In genomic region chr19:6087074-6087506, GRCh38 we compare ENCODE assay signal across 1 cellular context.
TF ChIP-seq lines count a peak whose summit lies in the region.

No MANE protein-coding gene starts in this region.

TF ChIP-seq in K562, 482 proteins besides CTCF, POLR2A, EP300 and RAD21 (continued from another document and continues in another):
- TF ChIP-seq, protein P1, sequence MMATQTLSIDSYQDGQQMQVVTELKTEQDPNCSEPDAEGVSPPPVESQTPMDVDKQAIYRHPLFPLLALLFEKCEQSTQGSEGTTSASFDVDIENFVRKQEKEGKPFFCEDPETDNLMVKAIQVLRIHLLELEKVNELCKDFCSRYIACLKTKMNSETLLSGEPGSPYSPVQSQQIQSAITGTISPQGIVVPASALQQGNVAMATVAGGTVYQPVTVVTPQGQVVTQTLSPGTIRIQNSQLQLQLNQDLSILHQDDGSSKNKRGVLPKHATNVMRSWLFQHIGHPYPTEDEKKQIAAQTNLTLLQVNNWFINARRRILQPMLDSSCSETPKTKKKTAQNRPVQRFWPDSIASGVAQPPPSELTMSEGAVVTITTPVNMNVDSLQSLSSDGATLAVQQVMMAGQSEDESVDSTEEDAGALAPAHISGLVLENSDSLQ (IDR thresholded peaks at IDR 0.05): peak; percentile 91
- TF ChIP-seq THRA (IDR thresholded peaks at IDR 0.05): no peak
- TF ChIP-seq PTTG1 (tag; IDR thresholded peaks at IDR 0.05; ENCODE audit: low read depth): no peak
- TF ChIP-seq FOXA1 (IDR thresholded peaks at IDR 0.05; ENCODE audit: borderline replicate concordance): no peak
- TF ChIP-seq, protein P2, sequence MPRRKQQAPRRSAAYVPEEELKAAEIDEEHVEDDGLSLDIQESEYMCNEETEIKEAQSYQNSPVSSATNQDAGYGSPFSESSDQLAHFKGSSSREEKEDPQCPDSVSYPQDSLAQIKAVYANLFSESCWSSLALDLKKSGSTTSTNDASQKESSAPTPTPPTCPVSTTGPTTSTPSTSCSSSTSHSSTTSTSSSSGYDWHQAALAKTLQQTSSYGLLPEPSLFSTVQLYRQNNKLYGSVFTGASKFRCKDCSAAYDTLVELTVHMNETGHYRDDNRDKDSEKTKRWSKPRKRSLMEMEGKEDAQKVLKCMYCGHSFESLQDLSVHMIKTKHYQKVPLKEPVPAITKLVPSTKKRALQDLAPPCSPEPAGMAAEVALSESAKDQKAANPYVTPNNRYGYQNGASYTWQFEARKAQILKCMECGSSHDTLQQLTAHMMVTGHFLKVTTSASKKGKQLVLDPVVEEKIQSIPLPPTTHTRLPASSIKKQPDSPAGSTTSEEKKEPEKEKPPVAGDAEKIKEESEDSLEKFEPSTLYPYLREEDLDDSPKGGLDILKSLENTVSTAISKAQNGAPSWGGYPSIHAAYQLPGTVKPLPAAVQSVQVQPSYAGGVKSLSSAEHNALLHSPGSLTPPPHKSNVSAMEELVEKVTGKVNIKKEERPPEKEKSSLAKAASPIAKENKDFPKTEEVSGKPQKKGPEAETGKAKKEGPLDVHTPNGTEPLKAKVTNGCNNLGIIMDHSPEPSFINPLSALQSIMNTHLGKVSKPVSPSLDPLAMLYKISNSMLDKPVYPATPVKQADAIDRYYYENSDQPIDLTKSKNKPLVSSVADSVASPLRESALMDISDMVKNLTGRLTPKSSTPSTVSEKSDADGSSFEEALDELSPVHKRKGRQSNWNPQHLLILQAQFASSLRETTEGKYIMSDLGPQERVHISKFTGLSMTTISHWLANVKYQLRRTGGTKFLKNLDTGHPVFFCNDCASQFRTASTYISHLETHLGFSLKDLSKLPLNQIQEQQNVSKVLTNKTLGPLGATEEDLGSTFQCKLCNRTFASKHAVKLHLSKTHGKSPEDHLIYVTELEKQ (CRISPR knock-in tag; IDR thresholded peaks at IDR 0.05): no peak
- TF ChIP-seq, protein P3, sequence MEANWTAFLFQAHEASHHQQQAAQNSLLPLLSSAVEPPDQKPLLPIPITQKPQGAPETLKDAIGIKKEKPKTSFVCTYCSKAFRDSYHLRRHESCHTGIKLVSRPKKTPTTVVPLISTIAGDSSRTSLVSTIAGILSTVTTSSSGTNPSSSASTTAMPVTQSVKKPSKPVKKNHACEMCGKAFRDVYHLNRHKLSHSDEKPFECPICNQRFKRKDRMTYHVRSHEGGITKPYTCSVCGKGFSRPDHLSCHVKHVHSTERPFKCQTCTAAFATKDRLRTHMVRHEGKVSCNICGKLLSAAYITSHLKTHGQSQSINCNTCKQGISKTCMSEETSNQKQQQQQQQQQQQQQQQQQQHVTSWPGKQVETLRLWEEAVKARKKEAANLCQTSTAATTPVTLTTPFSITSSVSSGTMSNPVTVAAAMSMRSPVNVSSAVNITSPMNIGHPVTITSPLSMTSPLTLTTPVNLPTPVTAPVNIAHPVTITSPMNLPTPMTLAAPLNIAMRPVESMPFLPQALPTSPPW (CRISPR knock-in tag; IDR thresholded peaks at IDR 0.05): peak; percentile 40; the same call in 1 of the 2 replicates
- no peak for TF ChIP-seq ZKSCAN8 (CRISPR knock-in tag; IDR thresholded peaks at IDR 0.05)
- TF ChIP-seq HNRNPL (IDR thresholded peaks at IDR 0.05; ENCODE audit: low read depth, low read length): no peak
- no peak for TF ChIP-seq ZNF3 (CRISPR knock-in tag; IDR thresholded peaks at IDR 0.05)
- TF ChIP-seq ZNF398 (CRISPR knock-in tag; IDR thresholded peaks at IDR 0.05): no peak
- TF ChIP-seq CREM (IDR thresholded peaks at IDR 0.05; ENCODE audit: low read depth): 0 out of 2 replicates have a peak, but pooled peaks have one; percentile 13
- TF ChIP-seq BMI1 (IDR thresholded peaks at IDR 0.05; ENCODE audit: low read length): no peak
- no peak for TF ChIP-seq ZC3H4 (CRISPR knock-in tag; IDR thresholded peaks at IDR 0.05; ENCODE audit: borderline replicate concordance)
- TF ChIP-seq, protein P4, sequence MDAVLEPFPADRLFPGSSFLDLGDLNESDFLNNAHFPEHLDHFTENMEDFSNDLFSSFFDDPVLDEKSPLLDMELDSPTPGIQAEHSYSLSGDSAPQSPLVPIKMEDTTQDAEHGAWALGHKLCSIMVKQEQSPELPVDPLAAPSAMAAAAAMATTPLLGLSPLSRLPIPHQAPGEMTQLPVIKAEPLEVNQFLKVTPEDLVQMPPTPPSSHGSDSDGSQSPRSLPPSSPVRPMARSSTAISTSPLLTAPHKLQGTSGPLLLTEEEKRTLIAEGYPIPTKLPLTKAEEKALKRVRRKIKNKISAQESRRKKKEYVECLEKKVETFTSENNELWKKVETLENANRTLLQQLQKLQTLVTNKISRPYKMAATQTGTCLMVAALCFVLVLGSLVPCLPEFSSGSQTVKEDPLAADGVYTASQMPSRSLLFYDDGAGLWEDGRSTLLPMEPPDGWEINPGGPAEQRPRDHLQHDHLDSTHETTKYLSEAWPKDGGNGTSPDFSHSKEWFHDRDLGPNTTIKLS (IDR thresholded peaks at IDR 0.05; ENCODE audit: borderline replicate concordance, low read depth): no peak
- TF ChIP-seq RCOR1 (IDR thresholded peaks at IDR 0.05; ENCODE audit: borderline replicate concordance in 1 of 2, low read depth in 2 of 2, low read length in 2 of 2): peak in 1 of 2 experiments; percentile 45; a peak in 1 of 4 replicates
- TF ChIP-seq ZBTB2 (IDR thresholded peaks at IDR 0.05): no peak
- no peak for TF ChIP-seq ZNF23 (CRISPR knock-in tag; IDR thresholded peaks at IDR 0.05)
- TF ChIP-seq PBX2 (CRISPR knock-in tag; IDR thresholded peaks at IDR 0.05; ENCODE audit: low read depth): no peak
- TF ChIP-seq PBX2 (tag; conservative IDR thresholded peaks at IDR 0.05; ENCODE audit: low read depth): no peak
- TF ChIP-seq ZKSCAN3 (CRISPR knock-in tag; IDR thresholded peaks at IDR 0.05): no peak
- TF ChIP-seq ZNF699 (CRISPR knock-in tag; IDR thresholded peaks at IDR 0.05; ENCODE audit: insufficient replicate concordance): no peak
- no peak for TF ChIP-seq FOS (IDR thresholded peaks at IDR 0.05; ENCODE audit: extremely low read depth, insufficient read length)
- TF ChIP-seq SOX6 (IDR thresholded peaks at IDR 0.05): no peak
- TF ChIP-seq ZNF175 (CRISPR knock-in tag; IDR thresholded peaks at IDR 0.05; ENCODE audit: low read depth): 0 out of 2 replicates have a peak, but pooled peaks have one; percentile 23
- TF ChIP-seq GTF2E2 (tag; IDR thresholded peaks at IDR 0.05): no peak
- TF ChIP-seq KDM5B (IDR thresholded peaks at IDR 0.05; ENCODE audit: insufficient replicate concordance, low read depth, low read length): no peak
- no peak for TF ChIP-seq TCF7 (IDR thresholded peaks at IDR 0.05; ENCODE audit: borderline replicate concordance)
- no peak for TF ChIP-seq MCM2 (IDR thresholded peaks at IDR 0.05; ENCODE audit: low read depth)
- TF ChIP-seq POU5F1 (IDR thresholded peaks at IDR 0.05; ENCODE audit: borderline replicate concordance, low read depth, low read length, partially characterized antibody): no peak
- TF ChIP-seq, protein P5, sequence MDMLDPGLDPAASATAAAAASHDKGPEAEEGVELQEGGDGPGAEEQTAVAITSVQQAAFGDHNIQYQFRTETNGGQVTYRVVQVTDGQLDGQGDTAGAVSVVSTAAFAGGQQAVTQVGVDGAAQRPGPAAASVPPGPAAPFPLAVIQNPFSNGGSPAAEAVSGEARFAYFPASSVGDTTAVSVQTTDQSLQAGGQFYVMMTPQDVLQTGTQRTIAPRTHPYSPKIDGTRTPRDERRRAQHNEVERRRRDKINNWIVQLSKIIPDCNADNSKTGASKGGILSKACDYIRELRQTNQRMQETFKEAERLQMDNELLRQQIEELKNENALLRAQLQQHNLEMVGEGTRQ (CRISPR knock-in tag; IDR thresholded peaks at IDR 0.05): no peak
- TF ChIP-seq SMAD4 (CRISPR knock-in tag; conservative IDR thresholded peaks at IDR 0.05): peak; percentile 16; the same call in 1 of the 2 replicates
- no peak for TF ChIP-seq GATA2 (CRISPR knock-in tag; IDR thresholded peaks at IDR 0.05)
- no peak for TF ChIP-seq ARID4B (CRISPR knock-in tag; IDR thresholded peaks at IDR 0.05)
- TF ChIP-seq, protein P6, sequence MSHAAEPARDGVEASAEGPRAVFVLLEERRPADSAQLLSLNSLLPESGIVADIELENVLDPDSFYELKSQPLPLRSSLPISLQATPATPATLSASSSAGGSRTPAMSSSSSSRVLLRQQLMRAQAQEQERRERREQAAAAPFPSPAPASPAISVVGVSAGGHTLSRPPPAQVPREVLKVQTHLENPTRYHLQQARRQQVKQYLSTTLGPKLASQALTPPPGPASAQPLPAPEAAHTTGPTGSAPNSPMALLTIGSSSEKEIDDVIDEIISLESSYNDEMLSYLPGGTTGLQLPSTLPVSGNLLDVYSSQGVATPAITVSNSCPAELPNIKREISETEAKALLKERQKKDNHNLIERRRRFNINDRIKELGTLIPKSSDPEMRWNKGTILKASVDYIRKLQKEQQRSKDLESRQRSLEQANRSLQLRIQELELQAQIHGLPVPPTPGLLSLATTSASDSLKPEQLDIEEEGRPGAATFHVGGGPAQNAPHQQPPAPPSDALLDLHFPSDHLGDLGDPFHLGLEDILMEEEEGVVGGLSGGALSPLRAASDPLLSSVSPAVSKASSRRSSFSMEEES (CRISPR knock-in tag; IDR thresholded peaks at IDR 0.05): no peak
- TF ChIP-seq SIRT6 (IDR thresholded peaks at IDR 0.05; ENCODE audit: low read depth, low read length): no peak
- TF ChIP-seq SRSF3 (IDR thresholded peaks at IDR 0.05; ENCODE audit: insufficient read depth, low read length): no peak
- TF ChIP-seq GTF2A2 (tag; IDR thresholded peaks at IDR 0.05): no peak
